In the genomic region with DNA sequence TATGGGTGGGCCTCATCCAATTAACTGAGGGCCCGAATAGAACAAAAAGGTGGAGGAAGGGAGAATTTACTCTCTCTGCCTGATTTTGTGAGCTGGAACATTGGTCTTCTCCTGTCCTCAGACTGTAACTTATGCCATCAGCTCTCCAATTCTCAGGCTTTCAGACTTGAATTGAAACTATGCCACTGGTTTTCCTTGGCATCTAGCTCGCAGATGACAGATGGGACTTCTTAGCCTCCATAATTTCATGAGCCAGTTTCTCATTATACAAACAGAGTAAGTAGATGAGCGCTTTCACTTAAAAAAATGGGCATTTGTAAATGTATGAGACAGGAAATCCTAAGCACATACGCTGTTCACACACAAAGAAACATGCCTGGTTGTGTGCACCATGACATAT, we compare ENCODE assay signal across 24 cellular contexts. TPM values are rescaled to one million over a fixed set of nuclear protein-coding genes. Genes with fewer than 3 reads are reported as not detected.
"Had no signal": no experiment of that assay in that cellular context is flagged by ENCODE, and none has a peak within 500 bp of the region (broad histone marks: within the 10 kb centered on the region; RNA-seq: fewer than 3 reads in every experiment).

No MANE protein-coding gene starts in this region.

- H3K4me3 ChIP-seq: colonic mucosa, dorsolateral prefrontal cortex, esophagus muscularis mucosa, gastroesophageal sphincter, heart left ventricle, right lobe of liver, skin epidermis, tibial artery had no signal

- H3K9me3 ChIP-seq: colonic mucosa, esophagus muscularis mucosa, gastroesophageal sphincter, heart left ventricle, right lobe of liver, tibial artery had no signal

- H3K27me3 ChIP-seq: colonic mucosa, dorsolateral prefrontal cortex, esophagus muscularis mucosa, gastroesophageal sphincter, heart left ventricle, right lobe of liver, tibial artery had no signal

- H3K27ac ChIP-seq: colonic mucosa, esophagus muscularis mucosa, gastroesophageal sphincter, heart left ventricle, parathyroid adenoma, right lobe of liver, skin epidermis, tibial artery had no signal

- H3K9me3 Mint-ChIP-seq: activated CD4-positive, alpha-beta memory T cell treated with anti-CD3 and anti-CD28 coated beads, Interleukin-2, amount 10 ng/mL, durations not matched to agents 7 days and 5 days; activated CD4-positive, alpha-beta T cell treated with anti-CD3 and anti-CD28 coated beads, Interleukin-2, amount 10 ng/mL, durations not matched to agents 24 days and 14 days; activated naive CD4-positive, alpha-beta T cell treated with anti-CD3 and anti-CD28 coated beads, Interleukin-2, amount 10 ng/mL, durations not matched to agents 7 days and 5 days; nephron; stimulated activated naive CD8-positive, alpha-beta T cell treated with anti-CD3 and anti-CD28 coated beads, Interleukin-15, Interleukin-2, amounts not matched to agents 100 ng/mL and 50 ng/mL, for 24 hours had no signal

- H3K4me1 Mint-ChIP-seq: activated CD4-positive, alpha-beta memory T cell treated with anti-CD3 and anti-CD28 coated beads, Interleukin-2, amount 10 ng/mL, durations not matched to agents 7 days and 5 days; activated CD4-positive, alpha-beta T cell treated with anti-CD3 and anti-CD28 coated beads, Interleukin-2, amount 10 ng/mL, durations not matched to agents 24 days and 14 days; activated naive CD4-positive, alpha-beta T cell treated with anti-CD3 and anti-CD28 coated beads, Interleukin-2, amount 10 ng/mL, durations not matched to agents 7 days and 5 days; memory B cell; nephron had no signal

- H3K4me3 Mint-ChIP-seq: activated CD4-positive, alpha-beta memory T cell treated with anti-CD3 and anti-CD28 coated beads, Interleukin-2, amount 10 ng/mL, durations not matched to agents 7 days and 5 days; activated CD4-positive, alpha-beta T cell treated with anti-CD3 and anti-CD28 coated beads, Interleukin-2, amount 10 ng/mL, durations not matched to agents 24 days and 14 days; activated naive CD4-positive, alpha-beta T cell treated with anti-CD3 and anti-CD28 coated beads, Interleukin-2, amount 10 ng/mL, durations not matched to agents 7 days and 5 days; activated T-cell treated with anti-CD3 and anti-CD28 coated beads, Interleukin-2, amount 50 U/mL, for 72 hours; memory B cell; nephron; stimulated activated naive CD8-positive, alpha-beta T cell treated with anti-CD3 and anti-CD28 coated beads, Interleukin-15, Interleukin-2, amounts not matched to agents 100 ng/mL and 50 ng/mL, for 24 hours had no signal

- ATAC-seq: activated T-cell treated with anti-CD3 and anti-CD28 coated beads, Interleukin-2, amount 50 U/mL, for 72 hours; gastroesophageal sphincter; heart left ventricle; left colon; right lobe of liver had no signal

- H3K36me3 ChIP-seq: colonic mucosa, esophagus muscularis mucosa, gastroesophageal sphincter, heart left ventricle, right lobe of liver, tibial artery had no signal

- DNase-seq: activated CD4-positive, alpha-beta memory T cell treated with anti-CD3 and anti-CD28 coated beads, Interleukin-2, amount 10 ng/mL, durations not matched to agents 7 days and 5 days; activated CD4-positive, alpha-beta T cell treated with anti-CD3 and anti-CD28 coated beads, Interleukin-2, amount 10 ng/mL, durations not matched to agents 24 days and 14 days; activated effector memory CD4-positive, alpha-beta T cell treated with Interleukin-2 at 50 U/mL for 16 hours; activated naive CD4-positive, alpha-beta T cell treated with anti-CD3 and anti-CD28 coated beads, Interleukin-2, amount 10 ng/mL, durations not matched to agents 7 days and 5 days; activated T-cell treated with anti-CD3 and anti-CD28 coated beads, Interleukin-2, amount 50 U/mL, for 72 hours; aorta; central memory CD4-positive, alpha-beta T cell; colonic mucosa; heart left ventricle; left colon; nucleus accumbens; right lobe of liver; stimulated activated CD4-positive, alpha-beta T cell treated with anti-CD3 and anti-CD28 coated beads, Interleukin-1b, Interleukin-23, amount 100 ng/mL, for 48 hours; substantia nigra; tibial artery had no signal

- H3K36me3 Mint-ChIP-seq: activated naive CD4-positive, alpha-beta T cell treated with anti-CD3 and anti-CD28 coated beads, Interleukin-2, amount 10 ng/mL, durations not matched to agents 7 days and 5 days; memory B cell had no signal

- H3K27me3 Mint-ChIP-seq: activated naive CD4-positive, alpha-beta T cell treated with anti-CD3 and anti-CD28 coated beads, Interleukin-2, amount 10 ng/mL, durations not matched to agents 7 days and 5 days; stimulated activated naive CD8-positive, alpha-beta T cell treated with anti-CD3 and anti-CD28 coated beads, Interleukin-15, Interleukin-2, amounts not matched to agents 100 ng/mL and 50 ng/mL, for 24 hours had no signal

- H3K27ac Mint-ChIP-seq: activated CD4-positive, alpha-beta memory T cell treated with anti-CD3 and anti-CD28 coated beads, Interleukin-2, amount 10 ng/mL, durations not matched to agents 7 days and 5 days; activated CD4-positive, alpha-beta T cell treated with anti-CD3 and anti-CD28 coated beads, Interleukin-2, amount 10 ng/mL, durations not matched to agents 24 days and 14 days; activated naive CD4-positive, alpha-beta T cell treated with anti-CD3 and anti-CD28 coated beads, Interleukin-2, amount 10 ng/mL, durations not matched to agents 7 days and 5 days; activated T-cell treated with anti-CD3 and anti-CD28 coated beads, Interleukin-2, amount 50 U/mL, for 72 hours; memory B cell; nephron; stimulated activated naive CD8-positive, alpha-beta T cell treated with anti-CD3 and anti-CD28 coated beads, Interleukin-15, Interleukin-2, amounts not matched to agents 100 ng/mL and 50 ng/mL, for 24 hours had no signal

- H3K4me1 ChIP-seq: colonic mucosa, esophagus muscularis mucosa, gastroesophageal sphincter, parathyroid adenoma, right lobe of liver, tibial artery had no signal

RNA-seq across cellular contexts. Expression of a gene that starts 8.7 kb away (rescaled TPM):
- total RNA-seq: activated CD4-positive, alpha-beta memory T cell treated with anti-CD3 and anti-CD28 coated beads, Interleukin-2, amount 10 ng/mL, durations not matched to agents 7 days and 5 days; activated CD4-positive, alpha-beta T cell treated with anti-CD3 and anti-CD28 coated beads, Interleukin-2, amount 10 ng/mL, durations not matched to agents 24 days and 14 days; T-helper 2 cell treated with Interferon-gamma antibody and Interleukin-4, amounts not matched to agents 100 ng/mL and 5 ng/mL, for 36 hours had no signal
